Comparison of ENCODE assay signal across 8 cellular contexts in the genomic region with DNA sequence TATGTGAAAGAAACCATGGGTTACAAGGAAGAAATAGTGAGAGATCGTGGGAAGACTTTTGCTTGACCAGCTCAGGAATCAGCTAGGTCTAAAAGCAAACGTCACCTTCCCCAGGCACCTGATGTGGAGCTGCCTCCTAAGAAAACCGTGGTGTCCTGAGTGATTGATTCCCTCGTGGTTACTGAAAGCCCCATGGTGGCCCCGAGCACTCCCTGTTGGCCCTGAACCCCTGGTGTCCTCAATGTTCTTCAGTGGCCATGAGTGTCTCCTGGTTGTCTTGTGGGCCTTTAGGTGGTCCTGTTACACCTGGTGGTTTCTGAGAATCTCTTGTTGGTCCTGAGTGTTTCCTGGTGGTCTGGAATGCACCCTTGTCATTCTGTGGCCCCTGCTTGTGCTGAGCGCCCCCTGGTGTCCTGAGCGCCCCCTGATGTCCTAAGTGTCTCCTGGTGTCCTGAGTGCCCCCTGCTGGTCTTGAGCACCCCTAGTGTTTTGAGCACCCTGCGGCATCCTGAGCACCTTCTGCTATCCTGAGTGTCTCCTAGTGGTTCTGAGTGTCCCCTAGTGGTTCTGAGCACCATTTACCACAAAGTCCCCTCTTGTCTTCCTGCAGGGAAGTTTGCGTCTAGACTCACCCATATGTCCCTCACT.
DNase-seq lines count a peak whose midpoint lies in the region; ATAC-seq and TF ChIP-seq lines count a peak whose summit lies in the region.

No MANE protein-coding gene starts in this region.

- 46 to 58% (median 51%) methylated on average over 9 of the region's 9 CpGs for WGBS in psoas muscle, 3 donors

- ATAC-seq in HG03103 (IDR thresholded peaks at IDR 0.05; ENCODE audit: low read depth, unreplicated experiment) (peak; percentile 68), T-cell (replicated peaks in 1 of 4) (peak; percentile 87 to 99 (median 97)), psoas muscle (no peak), HG02571 (IDR thresholded peaks at IDR 0.05; ENCODE audit: unreplicated experiment) (no peak)

- DNase-seq in DMS 273 (lab: John Stamatoyannopoulos, UW; ENCODE audit: unreplicated experiment) (peak; percentile 81), T-cell (peak; percentile 55 to 83 (median 74)), psoas muscle (peak; percentile 18 to 59), H7 (no peak), NCI-H2029 treated with DMSO at 0.1 percent for 48 hours (lab: John Stamatoyannopoulos, UW) (no peak)
- peak; percentile 76 for DNase-seq in activated naive CD8-positive, alpha-beta T cell treated with anti-CD3 and anti-CD28 coated beads, Interleukin-2, amount 50 U/mL, for 16 hours (ENCODE audit: low read depth, low spot score)

- H3K9me3 Mint-ChIP-seq in T-cell: no peaks in the 10 kb centered on the region

- H3K27me3 ChIP-seq in psoas muscle (ENCODE audit: insufficient read depth in 3 of 3, low read length in 2 of 3) (no peaks in the 10 kb centered on the region), H7 (ENCODE audit: control insufficient read depth, insufficient read depth, low read length) (no peaks in the 10 kb centered on the region)

- H3K27ac ChIP-seq in psoas muscle: no peak overlapping the region

- H3K4me1 Mint-ChIP-seq in T-cell: peaks cover 0 to 4% (median 3%) of the 10 kb centered on the region in 3 donors

- H3K36me3 ChIP-seq in psoas muscle (ENCODE audit: insufficient read depth in 1 of 2, low read depth in 1 of 2) (no peaks in the 10 kb centered on the region), H7 (replicated peaks; ENCODE audit: control insufficient read depth, insufficient read depth, low read length) (no peaks in the 10 kb centered on the region)

- no peak overlapping the region for H3K27ac Mint-ChIP-seq in T-cell

- intact Hi-C loops in psoas muscle (cut with DNase I): no loop called here

- no peaks in the 10 kb centered on the region for H3K36me3 Mint-ChIP-seq in T-cell

- H3K9me3 ChIP-seq in psoas muscle: no peaks in the 10 kb centered on the region

- peaks cover 4 to 14% of the 10 kb centered on the region in 2 donors for H3K27me3 Mint-ChIP-seq in T-cell

- H3K4me3 ChIP-seq in psoas muscle (no peak overlapping the region), H7 (ENCODE audit: insufficient read depth, low read depth, low read length) (no peak overlapping the region)

- H3K4me3 Mint-ChIP-seq in T-cell: no peak overlapping the region

- POLR2A ChIA-PET in T-cell (lab: Charles Lee): no interaction called here

- TF ChIP-seq CTCF in psoas muscle (IDR thresholded peaks at IDR 0.05): no peak

- CTCF ChIA-PET in T-cell (lab: Charles Lee): interaction anchor here in 1 of 2 donors (1.2 kb wide), 1 partner anchor 21 kb away, joined by 3 read pairs; no protein-coding TSS in a partner anchor

- no peaks in the 10 kb centered on the region for H3K4me1 ChIP-seq in psoas muscle

Comparison
In these comparisons a context has a peak if more than half of its experiments do, and no peak if none do; other contexts are left out.
1. DNase-seq: peak in DMS 273 (single experiment), T-cell (34 of 34), activated naive CD8-positive, alpha-beta T cell treated with anti-CD3 and anti-CD28 coated beads, Interleukin-2, amount 50 U/mL, for 16 hours (single experiment) and psoas muscle (2 of 2); none in H7 (single experiment) and NCI-H2029 treated with DMSO at 0.1 percent for 48 hours (single experiment).
2. ATAC-seq: peak in HG03103 (single experiment) and T-cell (4 of 4); none in psoas muscle (0 of 4) and HG02571 (single experiment).